Comparison of ENCODE assay signal across 20 cellular contexts in genomic region chr1:235583511-235584001, GRCh38.
DNase-seq lines count a peak whose midpoint lies in the region; ATAC-seq, FAIRE-seq and TF ChIP-seq lines count a peak whose summit lies in the region.
"Had no signal": no experiment of that assay in that cellular context is flagged by ENCODE, and none has a peak within 500 bp of the region (broad histone marks: within the 10 kb centered on the region; RNA-seq: fewer than 3 reads in every experiment).

No MANE protein-coding gene starts in this region.

- H3K4me3 ChIP-seq in A549 (no peak overlapping the region), K562 (no peak overlapping the region), left lung (no peak overlapping the region), esophagus squamous epithelium (no peak overlapping the region)
- H3K4me3 ChIP-seq: cardiac muscle cell, gastroesophageal sphincter, psoas muscle had no signal

- peak; percentile 86 to 90 for ATAC-seq in A549
- ATAC-seq in K562 = peak; percentile 79
- ATAC-seq in left lung = peak; percentile 74
- no peak for ATAC-seq in GM18870 (IDR thresholded peaks at IDR 0.05; ENCODE audit: unreplicated experiment)
- ATAC-seq: gastroesophageal sphincter, left ventricle myocardium superior, psoas muscle had no signal

- no peaks in the 10 kb centered on the region for H3K79me2 ChIP-seq in K562 (ENCODE audit: control insufficient read depth, insufficient read depth, low read length)

- CTCF ChIA-PET in A549 (lab: Yijun Ruan, JAX) (interaction anchor here (1.1 to 2.6 kb wide), 5 partner anchors 11 to 69 kb away, joined by 3 to 9 read pairs (median 4); no protein-coding TSS in a partner anchor), K562 (lab: Yijun Ruan, JAX; ENCODE audit: low intra/inter-chr PET ratio) (no interaction called here)

- DNase-seq in A549 (ENCODE audit: low read depth in 1 of 2, low spot score in 1 of 2) = peak; percentile 14 to 25
- DNase-seq in HT1080 (ENCODE audit: low read depth) = peak; percentile 10
- DNase-seq in K562 (ENCODE audit: extremely low read depth in 1 of 4, low spot score in 3 of 4) = no peak
- no peak for DNase-seq in left lung
- no peak for DNase-seq in stimulated activated CD4-positive, alpha-beta T cell treated with anti-CD3 and anti-CD28 coated beads, Interleukin-1b, Interleukin-23, amount 100 ng/mL, for 48 hours
- no peak for DNase-seq in activated CD4-positive, alpha-beta T cell treated with anti-CD3 and anti-CD28 coated beads, Interleukin-2, amount 50 U/mL, for 1 hour
- no peak for DNase-seq in esophagus squamous epithelium (lab: John Stamatoyannopoulos, UW)
- DNase-seq: ACHN; activated CD4-positive, alpha-beta T cell treated with anti-CD3 and anti-CD28 coated beads, Interleukin-2, amount 50 U/mL, for 48 hours; activated naive CD8-positive, alpha-beta T cell treated with anti-CD3 and anti-CD28 coated beads, Interleukin-2, amount 10 ng/mL, durations not matched to agents 7 days and 5 days; activated T-cell treated with anti-CD3 and anti-CD28 coated beads, Interleukin-2, amount 50 U/mL, for 48 hours; left ventricle myocardium superior; MV-4-11; NCI-H526; psoas muscle had no signal

- no peak overlapping the region for H3K4me2 ChIP-seq in A549
- no peak overlapping the region for H3K4me2 ChIP-seq in K562 (ENCODE audit: insufficient read depth, low read length)

- H3K9me3 ChIP-seq in A549 = no peaks in the 10 kb centered on the region
- H3K9me3 ChIP-seq in K562 (replicated peaks; ENCODE audit: control insufficient read depth, insufficient read depth, low read depth, low read length) = no peaks in the 10 kb centered on the region
- H3K9me3 ChIP-seq in left lung = no peaks in the 10 kb centered on the region
- no peaks in the 10 kb centered on the region for H3K9me3 ChIP-seq in esophagus squamous epithelium
- H3K9me3 ChIP-seq: gastroesophageal sphincter had no signal

- no peak for TF ChIP-seq EP300 in A549 (IDR thresholded peaks at IDR 0.05)
- TF ChIP-seq EP300 in K562 (IDR thresholded peaks at IDR 0.05; ENCODE audit: low read length) = no peak

- WGBS in A549 (ENCODE audit: missing lambda C conversion rate) = 58% methylated on average over 4 of the region's 4 CpGs
- WGBS in K562 (ENCODE audit: insufficient coverage, low coverage, missing lambda C conversion rate) = 0% methylated on average over 4 of the region's 4 CpGs
- 40 to 44% methylated on average over 3 to 4 of the region's 4 CpGs for WGBS in esophagus squamous epithelium, 2 donors

- H3K4me1 ChIP-seq in A549 (peaks cover 2% of the 10 kb centered on the region; the same call in 1 of the 3 replicates), K562 (replicated peaks in 1 of 2; ENCODE audit: control insufficient read depth in 2 of 2, insufficient read depth in 2 of 2, low read length in 2 of 2) (peaks cover 6% of the 10 kb centered on the region in 2 experiments; a peak in 4 of 5 replicates), left lung (no peaks in the 10 kb centered on the region), esophagus squamous epithelium (no peaks in the 10 kb centered on the region)
- H3K4me1 ChIP-seq: psoas muscle had no signal

- FAIRE-seq in A549 (lab: Jason Lieb, UNC) (no peak), K562 (lab: Jason Lieb, UNC) (no peak)
- FAIRE-seq: H1, urothelium cell line had no signal

- TF ChIP-seq CTCF in A549 (IDR thresholded peaks at IDR 0.05) (no peak), K562 (IDR thresholded peaks at IDR 0.05 in 2 of 3, conservative IDR thresholded peaks at IDR 0.05 in 1 of 3; ENCODE audit: insufficient read depth in 2 of 3, low read depth in 1 of 3, low read length in 3 of 3) (peak; percentile 19 to 40 (median 31); a peak in 4 of 6 replicates), left lung (IDR thresholded peaks at IDR 0.05) (no peak), esophagus squamous epithelium (IDR thresholded peaks at IDR 0.05) (peak in 1 of 6 experiments; percentile 10)

- H2AFZ ChIP-seq in K562 (ENCODE audit: low read depth, low read length) = no peak overlapping the region

- H3K27me3 ChIP-seq in K562 (ENCODE audit: control insufficient read depth in 2 of 2, insufficient read depth in 2 of 2, low read length in 2 of 2) (peaks cover 22 to 35% of the 10 kb centered on the region in 2 experiments), left lung (peaks cover 0 to 11% of the 10 kb centered on the region in 2 donors), esophagus squamous epithelium (peaks cover 0 to 3% (median 0%) of the 10 kb centered on the region in 4 donors)
- H3K27me3 ChIP-seq: cardiac muscle cell, gastroesophageal sphincter had no signal

- POLR2A ChIA-PET in A549 (lab: Yijun Ruan, JAX) (interaction anchor here (0.6 kb wide), 1 partner anchor 377 kb away, joined by 8 read pairs; no protein-coding TSS in a partner anchor), K562 (lab: Yijun Ruan, JAX) (interaction anchor here (1.0 kb wide), 1 partner anchor 14 kb away, joined by 3 read pairs; no protein-coding TSS in a partner anchor)

- H3K9ac ChIP-seq in K562 (ENCODE audit: insufficient read depth in 1 of 2, low read depth in 2 of 2, low read length in 2 of 2) = no peak overlapping the region

- intact Hi-C loops in K562 (cut with micrococcal nuclease) (no loop called here), left lung (cut with DNase I) (no loop called here), esophagus squamous epithelium (cut with DNase I) (no loop called here)

- in situ Hi-C loops in K562 (cut with MboI) = no loop called here

- no peak for TF ChIP-seq RAD21 in A549 (conservative IDR thresholded peaks at IDR 0.05 in 1 of 2, IDR thresholded peaks at IDR 0.05 in 1 of 2)
- no peak for TF ChIP-seq RAD21 in K562 (CRISPR knock-in tag; conservative IDR thresholded peaks at IDR 0.05 in 1 of 2, IDR thresholded peaks at IDR 0.05 in 1 of 2)

- H3K27ac ChIP-seq in A549 = no peak overlapping the region
- H3K27ac ChIP-seq in K562 (ENCODE audit: extremely low read depth, low read depth, low read length) = no peak overlapping the region
- H3K27ac ChIP-seq in left lung = no peak overlapping the region
- no peak overlapping the region for H3K27ac ChIP-seq in esophagus squamous epithelium
- H3K27ac ChIP-seq: cardiac muscle cell, gastroesophageal sphincter, psoas muscle had no signal

- H4K20me1 ChIP-seq in K562 (replicated peaks; ENCODE audit: control insufficient read depth, insufficient read depth, low read length) = no peaks in the 10 kb centered on the region; the same call in 1 of the 2 replicates

- no peaks in the 10 kb centered on the region for H3K9me1 ChIP-seq in K562 (ENCODE audit: control insufficient read depth, insufficient read depth, low read length)

- no peak for TF ChIP-seq POLR2A in A549 (IDR thresholded peaks at IDR 0.05; ENCODE audit: low read length)
- TF ChIP-seq POLR2A in K562 (conservative IDR thresholded peaks at IDR 0.05) = no peak
- no peak for TF ChIP-seq POLR2A in esophagus squamous epithelium (IDR thresholded peaks at IDR 0.05)

- no TSS peak for BruUV-seq in K562 (replicated peaks; lab: Mats Ljungman, UMichigan)

- no peaks in the 10 kb centered on the region for H3K36me3 ChIP-seq in K562 (ENCODE audit: control insufficient read depth, insufficient read depth, low read length)
- H3K36me3 ChIP-seq in left lung = no peaks in the 10 kb centered on the region
- H3K36me3 ChIP-seq in esophagus squamous epithelium = no peaks in the 10 kb centered on the region
- H3K36me3 ChIP-seq: cardiac muscle cell, gastroesophageal sphincter had no signal

TF ChIP-seq in A549, 52 proteins besides CTCF, POLR2A, EP300 and RAD21 (continues in another document):
- TF ChIP-seq HEYL (CRISPR knock-in tag; IDR thresholded peaks at IDR 0.05) (no peak), CBX8 (IDR thresholded peaks at IDR 0.05) (no peak), PHF8 (IDR thresholded peaks at IDR 0.05; ENCODE audit: borderline replicate concordance, low read depth) (no peak), CHD2 (IDR thresholded peaks at IDR 0.05; ENCODE audit: low read length, partially characterized antibody) (no peak), MAFK (IDR thresholded peaks at IDR 0.05; ENCODE audit: partially characterized antibody) (no peak), NFE2L2 (conservative IDR thresholded peaks at IDR 0.05; ENCODE audit: low read length) (no peak), ATOH8 (CRISPR knock-in tag; IDR thresholded peaks at IDR 0.05; ENCODE audit: low read depth) (no peak), ZNF302 (CRISPR knock-in tag; IDR thresholded peaks at IDR 0.05) (no peak)

TF ChIP-seq in K562, 482 proteins besides CTCF, POLR2A, EP300 and RAD21 (continues in another document):
- TF ChIP-seq ZNF239 (CRISPR knock-in tag; IDR thresholded peaks at IDR 0.05) (no peak), HNRNPK (IDR thresholded peaks at IDR 0.05; ENCODE audit: low read depth, low read length, poor library complexity, severe bottlenecking) (no peak), HDGF (IDR thresholded peaks at IDR 0.05) (no peak), FOXA1 (IDR thresholded peaks at IDR 0.05; ENCODE audit: borderline replicate concordance) (no peak), ETV6 (IDR thresholded peaks at IDR 0.05; ENCODE audit: borderline replicate concordance in 1 of 2, low read depth in 2 of 2, low read length in 1 of 2) (no peak), ETV6 (CRISPR knock-in tag; IDR thresholded peaks at IDR 0.05; ENCODE audit: borderline replicate concordance) (no peak)

Comparison
In these comparisons a context has a peak if more than half of its experiments do, and no peak if none do; other contexts are left out.
1. DNase-seq: peak in A549 (2 of 2) and HT1080 (single experiment); none in K562 (0 of 4), left lung (0 of 2), stimulated activated CD4-positive, alpha-beta T cell treated with anti-CD3 and anti-CD28 coated beads, Interleukin-1b, Interleukin-23, amount 100 ng/mL, for 48 hours (single experiment), activated CD4-positive, alpha-beta T cell treated with anti-CD3 and anti-CD28 coated beads, Interleukin-2, amount 50 U/mL, for 1 hour (single experiment) and esophagus squamous epithelium (single experiment).
2. CTCF ChIP-seq: peak in K562 (3 of 3); none in A549 (single experiment) and left lung (0 of 2).
3. Of the 35 proteins assayed by ChIP-seq in both K562 and A549: peak only in K562: CTCF; only in A549: none; in both: none; in neither: 34.